8 cellular contexts compared by ENCODE assay signal in the genomic region with DNA sequence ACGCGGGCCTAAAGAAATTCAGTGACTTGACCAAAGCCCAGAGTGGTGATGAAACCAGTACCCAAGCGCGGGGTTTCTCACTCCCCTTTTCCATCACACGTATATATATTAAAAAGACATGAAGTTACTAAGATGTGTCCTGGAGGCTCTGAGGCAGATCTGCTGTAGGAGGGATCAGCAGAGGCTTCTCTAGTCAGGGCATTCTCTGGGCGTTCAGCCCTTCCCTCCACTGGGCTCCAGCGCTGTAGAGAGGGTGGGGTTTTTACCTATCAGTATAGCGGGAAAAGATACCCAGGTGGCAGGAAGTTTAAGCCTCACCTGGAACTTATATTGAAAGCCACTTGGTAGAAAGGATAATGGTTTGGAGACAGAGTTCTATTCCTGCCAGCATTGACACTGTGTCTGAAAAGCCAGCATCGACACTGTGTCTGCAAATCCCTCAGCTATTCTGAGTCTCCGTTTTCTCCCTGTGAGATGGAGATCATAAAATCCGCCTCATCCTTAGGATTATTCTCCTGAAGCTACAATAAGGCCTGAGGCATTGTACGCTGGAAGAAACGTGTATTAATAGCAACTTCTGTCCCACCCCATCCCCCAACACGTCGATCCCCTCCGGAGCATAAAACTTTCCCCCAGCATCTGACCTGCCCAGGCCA. TPM values are rescaled to one million over a fixed set of nuclear protein-coding genes. Genes with fewer than 3 reads are reported as not detected.
DNase-seq lines count a peak whose midpoint lies in the region; ATAC-seq lines count a peak whose summit lies in the region.

No MANE protein-coding gene starts in this region.

- H3K27ac ChIP-seq in BLaER1 treated with 17β-estradiol and CSF1 and Interleukin-3, amounts not matched to agents 10 nM and 100 nM = peak overlapping the region; percentile 97 to 100 (median 99)
- peak overlapping the region; percentile 44 for H3K27ac ChIP-seq in HUES48 (ENCODE audit: low read depth, low read length)

- peak overlapping the region; percentile 84 to 96 (median 93) for H3K4me2 ChIP-seq in BLaER1 treated with 17β-estradiol and CSF1 and Interleukin-3, amounts not matched to agents 10 nM and 100 nM

- no peaks in the 10 kb centered on the region for H3K9me3 Mint-ChIP-seq in activated T-helper 17 cell treated with anti-CD3 and anti-CD28 coated beads, Interleukin-2, amount 50 U/mL, for 72 hours
- H3K9me3 Mint-ChIP-seq in stimulated activated naive CD8-positive, alpha-beta T cell treated with anti-CD3 and anti-CD28 coated beads, Interleukin-15, amount 100 ng/mL, for 72 hours = no peaks in the 10 kb centered on the region

- no peaks in the 10 kb centered on the region for H3K27me3 ChIP-seq in BLaER1 treated with 17β-estradiol and CSF1 and Interleukin-3, amounts not matched to agents 10 nM and 100 nM
- H3K27me3 ChIP-seq in HUES48 (ENCODE audit: control insufficient read depth, insufficient read depth, low read length) = peaks cover 15% of the 10 kb centered on the region

- H3K9me3 ChIP-seq in BLaER1 treated with 17β-estradiol and CSF1 and Interleukin-3, amounts not matched to agents 10 nM and 100 nM (replicated peaks in 1 of 11) = no peaks in the 10 kb centered on the region
- H3K9me3 ChIP-seq in HUES48 (ENCODE audit: control insufficient read depth, insufficient read depth, low read length) (no peaks in the 10 kb centered on the region), iPS-18c (ENCODE audit: control insufficient read depth, insufficient read depth, low read length) (no peaks in the 10 kb centered on the region)

- H3K36me3 ChIP-seq in BLaER1 treated with 17β-estradiol and CSF1 and Interleukin-3, amounts not matched to agents 10 nM and 100 nM = peaks cover 25 to 34% (median 33%) of the 10 kb centered on the region in 11 experiments
- H3K36me3 ChIP-seq in HUES48 (ENCODE audit: control insufficient read depth, insufficient read depth, low read length) = peaks cover 18% of the 10 kb centered on the region

- H3K4me3 Mint-ChIP-seq in activated T-helper 17 cell treated with anti-CD3 and anti-CD28 coated beads, Interleukin-2, amount 50 U/mL, for 72 hours = peak overlapping the region; percentile 81
- H3K4me3 Mint-ChIP-seq in stimulated activated naive CD8-positive, alpha-beta T cell treated with anti-CD3 and anti-CD28 coated beads, Interleukin-15, amount 100 ng/mL, for 72 hours = peak overlapping the region; percentile 81 to 83

- peak overlapping the region; percentile 99 to 100 (median 100) for H3K9ac ChIP-seq in BLaER1 treated with 17β-estradiol and CSF1 and Interleukin-3, amounts not matched to agents 10 nM and 100 nM
- peak overlapping the region; percentile 6 for H3K9ac ChIP-seq in HUES48 (ENCODE audit: low read depth, low read length)

- peaks cover 55 to 75% (median 69%) of the 10 kb centered on the region in 10 experiments for H3K4me1 ChIP-seq in BLaER1 treated with 17β-estradiol and CSF1 and Interleukin-3, amounts not matched to agents 10 nM and 100 nM
- H3K4me1 ChIP-seq in HUES48 (ENCODE audit: control insufficient read depth, insufficient read depth, low read length) = peaks cover 23% of the 10 kb centered on the region

- peak overlapping the region; percentile 79 to 98 (median 95) for H3K4me3 ChIP-seq in BLaER1 treated with 17β-estradiol and CSF1 and Interleukin-3, amounts not matched to agents 10 nM and 100 nM
- H3K4me3 ChIP-seq in HUES48 (ENCODE audit: low read depth, low read length) = peak overlapping the region; percentile 89
- peak overlapping the region; percentile 73 for H3K4me3 ChIP-seq in iPS-18c (ENCODE audit: insufficient read depth, low read depth, low read length)

- peaks cover 32% of the 10 kb centered on the region for H3K36me3 Mint-ChIP-seq in activated T-helper 17 cell treated with anti-CD3 and anti-CD28 coated beads, Interleukin-2, amount 50 U/mL, for 72 hours (ENCODE audit: low read depth)

- H4K20me1 ChIP-seq in BLaER1 treated with 17β-estradiol and CSF1 and Interleukin-3, amounts not matched to agents 10 nM and 100 nM = peaks cover 0 to 32% (median 20%) of the 10 kb centered on the region in 11 experiments; a peak in 13 of 22 replicates

- H3K27ac Mint-ChIP-seq in activated T-helper 17 cell treated with anti-CD3 and anti-CD28 coated beads, Interleukin-2, amount 50 U/mL, for 72 hours = peak overlapping the region; percentile 66
- peak overlapping the region in 1 of 2 donors; percentile 54 for H3K27ac Mint-ChIP-seq in stimulated activated naive CD8-positive, alpha-beta T cell treated with anti-CD3 and anti-CD28 coated beads, Interleukin-15, amount 100 ng/mL, for 72 hours

- no peaks in the 10 kb centered on the region for H3K27me3 Mint-ChIP-seq in activated T-helper 17 cell treated with anti-CD3 and anti-CD28 coated beads, Interleukin-2, amount 50 U/mL, for 72 hours
- H3K27me3 Mint-ChIP-seq in stimulated activated naive CD8-positive, alpha-beta T cell treated with anti-CD3 and anti-CD28 coated beads, Interleukin-15, amount 100 ng/mL, for 72 hours = peaks cover 33% of the 10 kb centered on the region

- H3K4me1 Mint-ChIP-seq in activated T-helper 17 cell treated with anti-CD3 and anti-CD28 coated beads, Interleukin-2, amount 50 U/mL, for 72 hours = peaks cover 43% of the 10 kb centered on the region
- H3K4me1 Mint-ChIP-seq in stimulated activated naive CD8-positive, alpha-beta T cell treated with anti-CD3 and anti-CD28 coated beads, Interleukin-15, amount 100 ng/mL, for 72 hours = peaks cover 74% of the 10 kb centered on the region

- ATAC-seq in activated T-helper 17 cell treated with anti-CD3 and anti-CD28 coated beads, Interleukin-2, amount 50 U/mL, for 72 hours (replicated peaks) = no peak
- no peak for ATAC-seq in stimulated activated naive CD8-positive, alpha-beta T cell treated with anti-CD3 and anti-CD28 coated beads, Interleukin-15, amount 100 ng/mL, for 72 hours
- ATAC-seq in GM21737 (IDR thresholded peaks at IDR 0.05; ENCODE audit: unreplicated experiment) = no peak

- no peak for DNase-seq in stimulated activated naive CD8-positive, alpha-beta T cell treated with anti-CD3 and anti-CD28 coated beads, Interleukin-15, amount 100 ng/mL, for 72 hours
- DNase-seq in activated CD4-positive, CD25-positive, alpha-beta regulatory T cell (lab: John Stamatoyannopoulos, UW) = no peak
- no peak for DNase-seq in OCI-M2 (lab: John Stamatoyannopoulos, UW; ENCODE audit: unreplicated experiment)

RNA-seq across cellular contexts. Expression of gene PLEKHO1, which starts 0.8 kb away (rescaled TPM):
- 10 to 100 TPM; 33.1 to 43.0 TPM for total RNA-seq in activated T-helper 17 cell treated with anti-CD3 and anti-CD28 coated beads, Interleukin-2, amount 50 U/mL, for 72 hours
